ENCODE assay signal across 9 cellular contexts in the genomic region with DNA sequence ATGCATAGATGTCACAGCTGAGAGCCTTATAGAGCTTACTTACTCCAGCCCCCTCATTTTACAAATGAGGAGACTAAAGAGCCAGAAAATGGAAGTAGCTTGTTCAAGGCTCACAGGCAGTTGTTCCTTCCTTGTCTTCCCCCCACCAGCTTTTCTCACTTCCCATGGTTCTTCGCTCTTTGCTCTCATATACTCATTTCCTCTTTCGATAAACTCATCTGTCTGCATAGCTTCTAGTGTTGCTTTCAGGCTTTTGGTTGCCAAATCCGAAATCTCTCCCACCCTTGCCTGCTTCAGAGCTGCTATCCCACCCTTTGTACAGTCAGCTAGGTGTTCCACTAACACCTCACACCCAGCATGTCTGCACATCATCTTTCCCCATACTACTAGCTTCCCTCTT. TPM values are rescaled to one million over a fixed set of nuclear protein-coding genes. Genes with fewer than 3 reads are reported as not detected.
DNase-seq lines count a peak whose midpoint lies in the region; ATAC-seq and TF ChIP-seq lines count a peak whose summit lies in the region.
"Had no signal": no experiment of that assay in that cellular context is flagged by ENCODE, and none has a peak within 500 bp of the region (broad histone marks: within the 10 kb centered on the region; RNA-seq: fewer than 3 reads in every experiment).

No MANE protein-coding gene starts in this region.

- ATAC-seq in GM18861 (IDR thresholded peaks at IDR 0.05; ENCODE audit: unreplicated experiment) (peak; percentile 73), HG02798 (IDR thresholded peaks at IDR 0.05; ENCODE audit: poor library complexity, unreplicated experiment) (peak; percentile 78)
- peak; percentile 49 to 56 for ATAC-seq in naive thymus-derived CD8-positive, alpha-beta T cell

- peaks cover 15 to 35% (median 30%) of the 10 kb centered on the region in 4 donors for H3K4me1 Mint-ChIP-seq in naive thymus-derived CD8-positive, alpha-beta T cell
- H3K4me1 Mint-ChIP-seq in glutamatergic neuron (ENCODE audit: low read depth, unreplicated experiment), result no peaks in the 10 kb centered on the region

- H3K4me3 Mint-ChIP-seq in naive thymus-derived CD8-positive, alpha-beta T cell, result peak overlapping the region; percentile 78 to 94 (median 90)
- H3K4me3 Mint-ChIP-seq in glutamatergic neuron (ENCODE audit: unreplicated experiment), result no peak overlapping the region

- peak overlapping the region; percentile 86 to 98 (median 94) for H3K27ac Mint-ChIP-seq in naive thymus-derived CD8-positive, alpha-beta T cell
- H3K27ac Mint-ChIP-seq in glutamatergic neuron (ENCODE audit: unreplicated experiment), result no peak overlapping the region

- no peaks in the 10 kb centered on the region for H3K36me3 Mint-ChIP-seq in naive thymus-derived CD8-positive, alpha-beta T cell
- H3K36me3 Mint-ChIP-seq in glutamatergic neuron (ENCODE audit: unreplicated experiment), result no peaks in the 10 kb centered on the region

- DNase-seq in RPMI8226 (peak; percentile 58), glutamatergic neuron (no peak), GOT3 (lab: John Stamatoyannopoulos, UW) (no peak), HT-29 (ENCODE audit: low spot score) (no peak), NCI-H1105 treated with DMSO at 0.1 percent for 48 hours (lab: John Stamatoyannopoulos, UW) (no peak)
- peak in 3 of 10 donors; percentile 17 to 29 (median 22) for DNase-seq in naive thymus-derived CD8-positive, alpha-beta T cell

- POLR2A ChIA-PET in naive thymus-derived CD8-positive, alpha-beta T cell (lab: Charles Lee), result interaction anchor here (1.1 to 4.8 kb wide), 6 partner anchors 16 to 168 kb away, joined by 4 to 37 read pairs (median 12); a partner anchor contains a TSS

- no peak for TF ChIP-seq CTCF in glutamatergic neuron (IDR thresholded peaks at IDR 0.05; ENCODE audit: partially characterized antibody, unreplicated experiment)

- no peaks in the 10 kb centered on the region for H3K27me3 Mint-ChIP-seq in naive thymus-derived CD8-positive, alpha-beta T cell
- peaks cover 3% of the 10 kb centered on the region for H3K27me3 Mint-ChIP-seq in glutamatergic neuron (ENCODE audit: unreplicated experiment)

- no peaks in the 10 kb centered on the region for H3K9me3 Mint-ChIP-seq in naive thymus-derived CD8-positive, alpha-beta T cell
- H3K9me3 Mint-ChIP-seq in glutamatergic neuron (ENCODE audit: unreplicated experiment), result no peaks in the 10 kb centered on the region

RNA-seq across cellular contexts. Expression of a gene that starts 25.0 kb away (rescaled TPM):
- total RNA-seq in naive thymus-derived CD8-positive, alpha-beta T cell, result not detected
- not detected for polyA plus RNA-seq in naive thymus-derived CD8-positive, alpha-beta T cell
- total RNA-seq in glutamatergic neuron (ENCODE audit: unreplicated experiment), result not detected
- 45.9 and 52.6 TPM in 2 replicates for total RNA-seq in HT-29 (2014; rRNA removed; shearing (Covaris generic))
- total RNA-seq: HT1080 had no signal

RNA-seq across cellular contexts. Expression of a gene that starts 53.4 kb away (rescaled TPM):
- 1 to 10 TPM; 2.7 to 3.1 TPM for total RNA-seq in naive thymus-derived CD8-positive, alpha-beta T cell
- polyA plus RNA-seq in naive thymus-derived CD8-positive, alpha-beta T cell, result under 1 TPM; 0.06 to 0.25 (median 0.14) TPM
- 3.1 TPM for total RNA-seq in glutamatergic neuron (ENCODE audit: unreplicated experiment)
- total RNA-seq in HT-29 (2014; rRNA removed; shearing (Covaris generic)), result 0.13 TPM in 1 of 2 replicates, not detected in the other

RNA-seq across cellular contexts. Expression of a gene that starts 55.9 kb away (rescaled TPM):
- total RNA-seq in naive thymus-derived CD8-positive, alpha-beta T cell, result 10 to 100 TPM; 35.3 to 36.0 TPM
- 1 to 10 TPM; 4.8 to 6.5 (median 5.0) TPM for polyA plus RNA-seq in naive thymus-derived CD8-positive, alpha-beta T cell
- total RNA-seq in glutamatergic neuron (ENCODE audit: unreplicated experiment), result 44.2 TPM
- 24.3 and 25.1 TPM in 2 replicates for total RNA-seq in HT-29 (2014; rRNA removed; shearing (Covaris generic))

Comparison
In these comparisons a context has a peak if more than half of its experiments do, and no peak if none do; other contexts are left out.
1. RNA of a gene that starts 25.0 kb away (total RNA-seq): 45.9 to 52.6 TPM in HT-29; not detected in naive thymus-derived CD8-positive, alpha-beta T cell and not detected in glutamatergic neuron (single experiment); every median in the first group is over 10 times any median in the second.
2. Peak in every context shown above with its lines, with median percentiles within 50 percentile points of each other: ATAC-seq.